8 cellular contexts compared by ENCODE assay signal in the genomic region with DNA sequence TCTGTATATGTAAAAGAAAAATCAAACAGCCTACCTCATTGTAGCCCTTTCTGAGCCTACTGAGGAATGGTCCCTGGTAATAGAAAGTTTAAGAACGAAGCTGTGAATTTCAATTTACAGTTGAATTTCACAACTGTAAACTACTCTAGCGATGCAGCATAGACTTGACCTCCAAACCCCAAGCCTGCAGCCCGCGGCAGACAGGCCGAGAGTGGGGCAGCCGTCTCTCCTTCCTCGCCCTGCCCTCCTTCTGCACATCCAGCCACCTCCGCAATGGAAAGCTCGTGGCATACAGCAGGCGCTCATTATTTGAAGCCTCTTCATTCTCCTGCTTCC. TPM values are rescaled to one million over a fixed set of nuclear protein-coding genes. Genes with fewer than 3 reads are reported as not detected.
A peak's percentile ranks its signal among the peaks of the same experiment; 100 is the strongest.
DNase-seq lines count a peak whose midpoint lies in the region; ATAC-seq lines count a peak whose summit lies in the region.

No MANE protein-coding gene starts in this region.

- H3K27me3 Mint-ChIP-seq in activated CD4-positive, alpha-beta T cell treated with anti-CD3 and anti-CD28 coated beads, Interleukin-2, amount 10 ng/mL, durations not matched to agents 7 days and 5 days = peaks cover 40% of the 10 kb centered on the region

- no peaks in the 10 kb centered on the region for H3K36me3 ChIP-seq in SJSA1
- no peaks in the 10 kb centered on the region for H3K36me3 ChIP-seq in skeletal muscle tissue (ENCODE audit: control insufficient read depth in 3 of 3, insufficient read depth in 3 of 3, low read length in 3 of 3)

- CTCF ChIA-PET in activated CD4-positive, alpha-beta T cell treated with anti-CD3 and anti-CD28 coated beads, Interleukin-2, amount 10 ng/mL, durations not matched to agents 7 days and 5 days (lab: Charles Lee) = interaction anchor here (0.6 to 2.9 kb wide), 29 partner anchors 10 to 531 kb away, joined by 3 to 39 read pairs (median 4); a partner anchor contains a TSS

- peak overlapping the region; percentile 81 for H3K4me3 Mint-ChIP-seq in activated CD4-positive, alpha-beta T cell treated with anti-CD3 and anti-CD28 coated beads, Interleukin-2, amount 10 ng/mL, durations not matched to agents 7 days and 5 days

- H3K9me3 Mint-ChIP-seq in activated CD4-positive, alpha-beta T cell treated with anti-CD3 and anti-CD28 coated beads, Interleukin-2, amount 10 ng/mL, durations not matched to agents 7 days and 5 days = no peaks in the 10 kb centered on the region

- no peak overlapping the region for H3K27ac ChIP-seq in SJSA1
- H3K27ac ChIP-seq in skeletal muscle tissue (ENCODE audit: low read depth, low read length) = no peak overlapping the region

- H3K9ac ChIP-seq in skeletal muscle tissue (ENCODE audit: low read depth in 1 of 3, low read length in 3 of 3) = peak overlapping the region; percentile 23 to 76 (median 65)

- intact Hi-C loops in Right ventricle myocardium superior (cut with DNase I) = loop anchor here (10.0 kb wide), 1 partner anchor 276 kb away; no protein-coding TSS in a partner anchor

- POLR2A ChIA-PET in activated CD4-positive, alpha-beta T cell treated with anti-CD3 and anti-CD28 coated beads, Interleukin-2, amount 10 ng/mL, durations not matched to agents 7 days and 5 days (lab: Charles Lee) = no interaction called here

- H3K9me3 ChIP-seq in SJSA1 (replicated peaks) = no peaks in the 10 kb centered on the region
- no peaks in the 10 kb centered on the region for H3K9me3 ChIP-seq in skeletal muscle tissue (ENCODE audit: control insufficient read depth in 3 of 3, low read length in 3 of 3)

- no peak for DNase-seq in activated CD4-positive, alpha-beta T cell treated with anti-CD3 and anti-CD28 coated beads, Interleukin-2, amount 10 ng/mL, durations not matched to agents 7 days and 5 days
- DNase-seq in activated CD4-positive, alpha-beta T cell treated with anti-CD3 and anti-CD28 coated beads, Interleukin-2, amount 50 U/mL, for 1 hour = no peak
- DNase-seq in SJSA1 (ENCODE audit: low read depth in 1 of 2, low spot score in 2 of 2) = no peak
- DNase-seq in Right ventricle myocardium superior = no peak
- no peak for DNase-seq in central memory CD4-positive, alpha-beta T cell
- DNase-seq in SIG-M5 (lab: John Stamatoyannopoulos, UW) = no peak

- H3K4me3 ChIP-seq in SJSA1 (peak overlapping the region; percentile 45; the same call in 1 of the 2 replicates), skeletal muscle tissue (ENCODE audit: low read length in 3 of 3) (peak overlapping the region; percentile 78 to 85 (median 85))

- no peaks in the 10 kb centered on the region for H3K36me3 Mint-ChIP-seq in activated CD4-positive, alpha-beta T cell treated with anti-CD3 and anti-CD28 coated beads, Interleukin-2, amount 10 ng/mL, durations not matched to agents 7 days and 5 days (ENCODE audit: low read depth)

- H3K4me1 ChIP-seq in SJSA1 (replicated peaks) = peaks cover 26% of the 10 kb centered on the region
- H3K4me1 ChIP-seq in skeletal muscle tissue (ENCODE audit: control insufficient read depth in 3 of 3, insufficient read depth in 3 of 3, low read length in 3 of 3) = peaks cover 7 to 13% (median 12%) of the 10 kb centered on the region in 3 donors

- H3K27ac Mint-ChIP-seq in activated CD4-positive, alpha-beta T cell treated with anti-CD3 and anti-CD28 coated beads, Interleukin-2, amount 10 ng/mL, durations not matched to agents 7 days and 5 days = no peak overlapping the region

- H3K4me1 Mint-ChIP-seq in activated CD4-positive, alpha-beta T cell treated with anti-CD3 and anti-CD28 coated beads, Interleukin-2, amount 10 ng/mL, durations not matched to agents 7 days and 5 days = peaks cover 12% of the 10 kb centered on the region

- H3K27me3 ChIP-seq in SJSA1 (replicated peaks) = peaks cover 10% of the 10 kb centered on the region; the same call in 1 of the 2 replicates
- peaks cover 3 to 8% (median 7%) of the 10 kb centered on the region in 3 donors for H3K27me3 ChIP-seq in skeletal muscle tissue (ENCODE audit: control insufficient read depth in 3 of 3, insufficient read depth in 3 of 3, low read length in 3 of 3)

- peak; percentile 36 for ATAC-seq in Right ventricle myocardium superior (ENCODE audit: poor library complexity)
- ATAC-seq in HG03039 (IDR thresholded peaks at IDR 0.05; ENCODE audit: unreplicated experiment) = no peak

RNA-seq across cellular contexts. Expression of a gene that starts 15.3 kb away (rescaled TPM):
- total RNA-seq in activated CD4-positive, alpha-beta T cell treated with anti-CD3 and anti-CD28 coated beads, Interleukin-2, amount 10 ng/mL, durations not matched to agents 7 days and 5 days = not detected
- total RNA-seq in SJSA1 (2014; rRNA removed; shearing (Covaris generic)) = not detected in 2 replicates
- total RNA-seq in Right ventricle myocardium superior (2.5 TPM), skeletal muscle tissue (not detected)

RNA-seq across cellular contexts. Expression of a gene that starts 19.2 kb away (rescaled TPM):
- 10 to 100 TPM; 97.4 to 99.6 TPM for total RNA-seq in activated CD4-positive, alpha-beta T cell treated with anti-CD3 and anti-CD28 coated beads, Interleukin-2, amount 10 ng/mL, durations not matched to agents 7 days and 5 days
- total RNA-seq in SJSA1 (2014; rRNA removed; shearing (Covaris generic)) = 37.8 and 73.1 TPM in 2 replicates
- 41.7 TPM for total RNA-seq in Right ventricle myocardium superior
- 45.4 TPM for total RNA-seq in skeletal muscle tissue

RNA-seq across cellular contexts. Expression of a gene that starts 28.5 kb away (rescaled TPM):
- under 1 TPM; 0.25 to 0.37 TPM for total RNA-seq in activated CD4-positive, alpha-beta T cell treated with anti-CD3 and anti-CD28 coated beads, Interleukin-2, amount 10 ng/mL, durations not matched to agents 7 days and 5 days
- not detected in 2 replicates for total RNA-seq in SJSA1 (2014; rRNA removed; shearing (Covaris generic))
- total RNA-seq in Right ventricle myocardium superior = not detected
- total RNA-seq in skeletal muscle tissue = not detected

RNA-seq across cellular contexts. Expression of a gene that starts 54.2 kb away (rescaled TPM):
- 10 to 100 TPM; 10.4 to 11.0 TPM for total RNA-seq in activated CD4-positive, alpha-beta T cell treated with anti-CD3 and anti-CD28 coated beads, Interleukin-2, amount 10 ng/mL, durations not matched to agents 7 days and 5 days
- 0.08 TPM in 1 of 2 replicates, not detected in the other for total RNA-seq in SJSA1 (2014; rRNA removed; shearing (Covaris generic))
- total RNA-seq in Right ventricle myocardium superior (327 TPM), skeletal muscle tissue (162 TPM)

RNA-seq across cellular contexts. Expression of a gene that starts 59.4 kb away (rescaled TPM):
- not detected for total RNA-seq in activated CD4-positive, alpha-beta T cell treated with anti-CD3 and anti-CD28 coated beads, Interleukin-2, amount 10 ng/mL, durations not matched to agents 7 days and 5 days
- total RNA-seq in SJSA1 (2014; rRNA removed; shearing (Covaris generic)) = not detected in 2 replicates
- total RNA-seq in Right ventricle myocardium superior (0.81 TPM), skeletal muscle tissue (not detected)
